ENCODE assay signal across 9 cellular contexts in genomic region chr11:65617136-65617850, GRCh38. TPM values are rescaled to one million over a fixed set of nuclear protein-coding genes. Genes with fewer than 3 reads are reported as not detected.
DNase-seq lines count a peak whose midpoint lies in the region; ATAC-seq and TF ChIP-seq lines count a peak whose summit lies in the region.
"Had no signal": no experiment of that assay in that cellular context is flagged by ENCODE, and none has a peak within 500 bp of the region (broad histone marks: within the 10 kb centered on the region; RNA-seq: fewer than 3 reads in every experiment).

No MANE protein-coding gene starts in this region.

- H3K27ac Mint-ChIP-seq in Caco-2 (ENCODE audit: unreplicated experiment) (peak overlapping the region; percentile 96), neural crest cell (ENCODE audit: unreplicated experiment) (no peak overlapping the region)

- in situ Hi-C loops in mammary epithelial cell (cut with MboI; ENCODE audit: low sequenced_read_pairs in 2 of 2), result no loop called here

- H3K9ac ChIP-seq in Loucy (ENCODE audit: low read depth, low read length, poor library complexity, severe bottlenecking) (peak overlapping the region; percentile 99), mammary epithelial cell (ENCODE audit: insufficient read depth, low read length) (no peak overlapping the region)

- H3K4me2 ChIP-seq in Loucy (ENCODE audit: low read depth, low read length, poor library complexity, severe bottlenecking), result peak overlapping the region; percentile 99
- H3K4me2 ChIP-seq in mammary epithelial cell (ENCODE audit: insufficient read depth, low read depth, low read length), result peak overlapping the region; percentile 91

- intact Hi-C loops in Caco-2 (cut with micrococcal nuclease; ENCODE audit: unreplicated experiment) (no loop called here), mammary epithelial cell (cut with micrococcal nuclease) (no loop called here)

- H3K79me2 ChIP-seq in Loucy (ENCODE audit: insufficient read depth, low read length) (peaks cover 79% of the 10 kb centered on the region), mammary epithelial cell (ENCODE audit: insufficient read depth, low read length) (peaks cover 74% of the 10 kb centered on the region)

- H3K36me3 Mint-ChIP-seq in Caco-2 (ENCODE audit: insufficient read depth, unreplicated experiment) (peaks cover 69% of the 10 kb centered on the region), neural crest cell (ENCODE audit: low read depth) (peaks cover 5% of the 10 kb centered on the region)

- no peak overlapping the region for H3K27ac ChIP-seq in mammary epithelial cell (ENCODE audit: insufficient read depth, low read depth, low read length)

- CTCF ChIA-PET in Caco-2 (lab: Charles Lee) (no interaction called here), mammary epithelial cell (lab: Charles Lee; ENCODE audit: low non-redundant PET) (no interaction called here)

- TF ChIP-seq CTCF in Caco-2 (IDR thresholded peaks at IDR 0.05; ENCODE audit: insufficient read depth in 1 of 2, low read depth in 1 of 2, low read length in 1 of 2, severe bottlenecking in 1 of 2, unreplicated experiment in 1 of 2) (no peak), Loucy (conservative IDR thresholded peaks at IDR 0.05; ENCODE audit: low read length) (no peak), mammary epithelial cell (conservative IDR thresholded peaks at IDR 0.05 in 1 of 2, IDR thresholded peaks at IDR 0.05 in 1 of 2; ENCODE audit: extremely low read depth in 1 of 2, insufficient read depth in 1 of 2, low read depth in 1 of 2, low read length in 2 of 2) (no peak), neural crest cell (conservative IDR thresholded peaks at IDR 0.05) (no peak)

- H3K4me1 Mint-ChIP-seq in Caco-2 (ENCODE audit: low read depth, unreplicated experiment) (peaks cover 12% of the 10 kb centered on the region), neural crest cell (peaks cover 20% of the 10 kb centered on the region)

- POLR2A ChIA-PET in Caco-2 (lab: Charles Lee), result no interaction called here

- H3K27me3 ChIP-seq in Caco-2 (replicated peaks; ENCODE audit: control insufficient read depth, insufficient read depth, low read length), result no peaks in the 10 kb centered on the region
- H3K27me3 ChIP-seq in Loucy (ENCODE audit: insufficient read depth, low read length, poor library complexity, severe bottlenecking), result no peaks in the 10 kb centered on the region
- H3K27me3 ChIP-seq in mammary epithelial cell (ENCODE audit: insufficient read depth, low read length), result no peaks in the 10 kb centered on the region

- H3K36me3 ChIP-seq in Caco-2 (ENCODE audit: control insufficient read depth, insufficient read depth, low read length) (peaks cover 6% of the 10 kb centered on the region), Loucy (ENCODE audit: insufficient read depth, low read length) (peaks cover 30% of the 10 kb centered on the region; the same call in 1 of the 2 replicates), mammary epithelial cell (ENCODE audit: insufficient read depth, low read length) (peaks cover 10% of the 10 kb centered on the region)

- H3K9me3 ChIP-seq in Caco-2 (no peaks in the 10 kb centered on the region), Loucy (ENCODE audit: insufficient read depth, low read depth, low read length) (no peaks in the 10 kb centered on the region), mammary epithelial cell (replicated peaks; ENCODE audit: insufficient read depth, low read length) (no peaks in the 10 kb centered on the region)

- no peak overlapping the region for H2AFZ ChIP-seq in Loucy (ENCODE audit: low read length)
- H2AFZ ChIP-seq in mammary epithelial cell (ENCODE audit: low read depth, low read length), result no peak overlapping the region

- H4K20me1 ChIP-seq in Loucy (ENCODE audit: insufficient read depth, low read length, poor library complexity, severe bottlenecking) (peaks cover 49% of the 10 kb centered on the region), mammary epithelial cell (ENCODE audit: insufficient read depth, low read length) (no peaks in the 10 kb centered on the region)

- no peak for DNase-seq in Caco-2
- DNase-seq in mammary epithelial cell, result no peak
- DNase-seq in neural crest cell (ENCODE audit: low read depth, low spot score), result no peak
- no peak for DNase-seq in DMS79 (lab: John Stamatoyannopoulos, UW)
- DNase-seq in NCI-H526 treated with DMSO at 0.1 percent for 48 hours (lab: John Stamatoyannopoulos, UW), result no peak
- DNase-seq in ureter (ENCODE audit: low spot score), result no peak
- DNase-seq: foreskin melanocyte had no signal

- H3K9me2 ChIP-seq in Loucy (replicated peaks; ENCODE audit: low read depth, low read length), result no peaks in the 10 kb centered on the region

- H3K4me3 Mint-ChIP-seq in Caco-2 (ENCODE audit: unreplicated experiment) (peak overlapping the region; percentile 96), neural crest cell (peak overlapping the region; percentile 95)

- H3K9me3 Mint-ChIP-seq in Caco-2 (ENCODE audit: unreplicated experiment), result no peaks in the 10 kb centered on the region
- H3K9me3 Mint-ChIP-seq in neural crest cell, result no peaks in the 10 kb centered on the region

- dilution Hi-C loops in mammary epithelial cell (cut with HindIII; ENCODE audit: low sequenced_read_pairs), result no loop called here

- H3K27me3 Mint-ChIP-seq in Caco-2 (ENCODE audit: insufficient read depth, unreplicated experiment) (no peaks in the 10 kb centered on the region), neural crest cell (ENCODE audit: low read depth) (no peaks in the 10 kb centered on the region)

- 89% methylated on average over 16 of the region's 17 CpGs for WGBS in mammary epithelial cell (ENCODE audit: low coverage, missing lambda C conversion rate)

- ATAC-seq in GM18909 (IDR thresholded peaks at IDR 0.05; ENCODE audit: poor library complexity, unreplicated experiment), result no peak

- no TSS peak for BruUV-seq in Caco-2 (replicated peaks; lab: Mats Ljungman, UMichigan)
- no TSS peak for BruUV-seq in mammary epithelial cell (replicated peaks; lab: Mats Ljungman, UMichigan)

- H3K4me3 ChIP-seq in Caco-2 (ENCODE audit: low read depth, low read length) (peak overlapping the region; percentile 85), Loucy (ENCODE audit: low read length, poor library complexity, severe bottlenecking) (peak overlapping the region; percentile 77), mammary epithelial cell (replicated peaks in 1 of 3; ENCODE audit: insufficient read depth in 1 of 3, low read depth in 2 of 3, low read length in 3 of 3) (peak overlapping the region in 1 of 3 experiments; percentile 84)

- peaks cover 17% of the 10 kb centered on the region for H3K4me1 ChIP-seq in Caco-2
- H3K4me1 ChIP-seq in Loucy (ENCODE audit: insufficient read depth, low read length, poor library complexity, severe bottlenecking), result peaks cover 19% of the 10 kb centered on the region
- peaks cover 21% of the 10 kb centered on the region for H3K4me1 ChIP-seq in mammary epithelial cell (ENCODE audit: insufficient read depth, low read length)

- no peaks in the 10 kb centered on the region for H3F3A ChIP-seq in Loucy (ENCODE audit: low read depth)

RNA-seq across cellular contexts. Expression of gene PCNX3, which starts 1.7 kb away (rescaled TPM):
- total RNA-seq in Caco-2 (2022) (52.7 and 52.8 TPM in 2 replicates), mammary epithelial cell (10 to 100 TPM; 29.7 to 46.8 TPM), neural crest cell (58.2 and 58.9 TPM in 2 replicates), ureter (57.6 TPM)
- 24.6 TPM for polyA plus RNA-seq in mammary epithelial cell
- 53.5 TPM for polyA minus RNA-seq in mammary epithelial cell

RNA-seq across cellular contexts. Expression of gene MAP3K11, which starts 3.3 kb away (rescaled TPM):
- total RNA-seq in Caco-2 (2022), result 80.5 and 89.2 TPM in 2 replicates
- 10 to 100 TPM; 29.2 to 52.8 TPM for total RNA-seq in mammary epithelial cell
- 22.6 TPM for polyA plus RNA-seq in mammary epithelial cell
- polyA minus RNA-seq in mammary epithelial cell, result 46.9 TPM
- total RNA-seq in neural crest cell, result 88.3 and 94.0 TPM in 2 replicates
- 57.3 TPM for total RNA-seq in ureter

RNA-seq across cellular contexts. Expression of gene SIPA1, which starts 20.6 kb away (rescaled TPM):
- total RNA-seq in Caco-2 (2022) (30.5 and 35.1 TPM in 2 replicates), mammary epithelial cell (10 to 100 TPM; 13.2 to 16.1 TPM), neural crest cell (17.5 and 23.6 TPM in 2 replicates), ureter (40.3 TPM)
- 7.5 TPM for polyA plus RNA-seq in mammary epithelial cell
- 18.7 TPM for polyA minus RNA-seq in mammary epithelial cell

RNA-seq across cellular contexts. Expression of gene KCNK7, which starts 21.7 kb away (rescaled TPM):
- total RNA-seq in Caco-2 (2022) (0.39 and 0.49 TPM in 2 replicates), mammary epithelial cell (under 1 TPM; 0.17 to 0.24 TPM), neural crest cell (1.0 and 1.1 TPM in 2 replicates), ureter (0.83 TPM)
- 0.20 TPM for polyA plus RNA-seq in mammary epithelial cell
- polyA minus RNA-seq in mammary epithelial cell, result 0.57 TPM

RNA-seq across cellular contexts. Expression of gene EHBP1L1, which starts 41.4 kb away (rescaled TPM):
- total RNA-seq in Caco-2 (2022), result 19.2 and 19.6 TPM in 2 replicates
- 10 to 100 TPM; 17.5 to 47.5 TPM for total RNA-seq in mammary epithelial cell
- polyA plus RNA-seq in mammary epithelial cell, result 17.7 TPM
- polyA minus RNA-seq in mammary epithelial cell, result 14.2 TPM
- 13.6 and 15.3 TPM in 2 replicates for total RNA-seq in neural crest cell
- 122 TPM for total RNA-seq in ureter
